In the genomic region with DNA sequence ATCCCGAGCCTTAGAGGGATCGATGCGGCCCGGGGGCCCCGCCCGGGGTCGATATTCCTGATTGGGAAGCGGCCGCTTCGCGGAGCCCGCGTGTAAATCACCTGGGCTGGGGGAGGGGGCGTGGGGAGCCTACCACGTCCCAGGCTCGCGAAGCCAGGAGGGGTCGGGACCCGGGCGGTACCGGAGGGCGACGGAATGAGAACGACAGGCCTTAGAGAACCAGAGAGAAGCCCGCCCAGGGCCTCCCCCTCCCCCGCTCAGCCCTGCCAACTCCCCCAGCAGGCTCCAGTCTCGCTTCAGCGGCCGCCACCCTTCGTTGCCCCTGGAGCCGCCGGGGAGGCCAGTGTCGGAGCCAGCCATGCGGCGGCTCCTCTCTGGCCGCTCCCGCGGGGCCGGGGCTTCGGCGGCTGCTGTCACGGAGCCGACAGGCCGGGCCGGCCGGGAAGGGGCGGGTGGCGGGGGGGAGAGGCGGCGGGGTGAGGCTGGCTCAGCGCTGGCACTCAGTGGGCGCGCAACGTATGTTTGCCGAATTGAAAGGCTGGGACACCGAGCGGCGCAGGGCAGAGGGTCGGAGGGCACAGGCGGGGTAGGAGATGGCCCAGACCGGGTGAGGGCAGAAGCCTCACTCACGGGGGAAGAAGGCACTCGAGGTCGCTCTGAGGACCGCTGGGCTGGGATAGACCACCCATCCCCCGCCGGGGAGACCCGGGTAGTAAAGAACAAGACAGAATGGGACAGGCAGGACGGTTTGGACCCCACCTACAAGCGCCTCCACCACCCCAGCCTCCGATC, we compare ENCODE assay signal across 7 cellular contexts. TPM values are rescaled to one million over a fixed set of nuclear protein-coding genes. Genes with fewer than 3 reads are reported as not detected.
DNase-seq lines count a peak whose midpoint lies in the region.
"Had no signal": no experiment of that assay in that cellular context is flagged by ENCODE, and none has a peak within 500 bp of the region (broad histone marks: within the 10 kb centered on the region; RNA-seq: fewer than 3 reads in every experiment).

No MANE protein-coding gene starts in this region.

- H3K27me3 Mint-ChIP-seq in activated naive CD8-positive, alpha-beta T cell treated with anti-CD3 and anti-CD28 coated beads for 36 hours, result peaks cover 94% of the 10 kb centered on the region

- peak; percentile 57 for DNase-seq in NCI-H2196 (lab: John Stamatoyannopoulos, UW; ENCODE audit: unreplicated experiment)
- no peak for DNase-seq in NCI-H2196 treated with DMSO at 0.1 percent for 48 hours (lab: John Stamatoyannopoulos, UW; ENCODE audit: unreplicated experiment)
- no peak for DNase-seq in activated naive CD8-positive, alpha-beta T cell treated with anti-CD3 and anti-CD28 coated beads for 36 hours
- no peak for DNase-seq in T-helper 9 cell
- no peak for DNase-seq in NOMO-1 (lab: John Stamatoyannopoulos, UW; ENCODE audit: unreplicated experiment in 2 of 2)
- DNase-seq: DND-41 had no signal

- no peaks in the 10 kb centered on the region for H3K36me3 Mint-ChIP-seq in activated naive CD8-positive, alpha-beta T cell treated with anti-CD3 and anti-CD28 coated beads for 36 hours

- peak overlapping the region; percentile 35 to 57 for H3K4me3 ChIP-seq in muscle layer of colon (ENCODE audit: low read depth in 1 of 2, low read length in 2 of 2)

- H3K4me1 Mint-ChIP-seq in activated naive CD8-positive, alpha-beta T cell treated with anti-CD3 and anti-CD28 coated beads for 36 hours, result peaks cover 34% of the 10 kb centered on the region

- no peaks in the 10 kb centered on the region for H3K9me3 Mint-ChIP-seq in activated naive CD8-positive, alpha-beta T cell treated with anti-CD3 and anti-CD28 coated beads for 36 hours

- peaks cover 67 to 84% of the 10 kb centered on the region in 2 donors for H3K27me3 ChIP-seq in muscle layer of colon (ENCODE audit: control insufficient read depth in 1 of 2, insufficient read depth in 2 of 2, low read length in 2 of 2)

- H3K9ac ChIP-seq in muscle layer of colon (ENCODE audit: low read length), result no peak overlapping the region

- H3K27ac Mint-ChIP-seq in activated naive CD8-positive, alpha-beta T cell treated with anti-CD3 and anti-CD28 coated beads for 36 hours, result no peak overlapping the region

- no peaks in the 10 kb centered on the region for H3K36me3 ChIP-seq in muscle layer of colon (ENCODE audit: insufficient read depth, low read length)

- H3K9me3 ChIP-seq in muscle layer of colon (ENCODE audit: low read length), result no peaks in the 10 kb centered on the region

- H3K27ac ChIP-seq in muscle layer of colon (ENCODE audit: low read depth, low read length), result no peak overlapping the region

- H3K4me3 Mint-ChIP-seq in activated naive CD8-positive, alpha-beta T cell treated with anti-CD3 and anti-CD28 coated beads for 36 hours, result peak overlapping the region; percentile 37

- peaks cover 49% of the 10 kb centered on the region for H3K4me1 ChIP-seq in muscle layer of colon (ENCODE audit: insufficient read depth, low read length)

RNA-seq across cellular contexts. Expression of a gene that starts 1.4 kb away (rescaled TPM):
- not detected for total RNA-seq in activated naive CD8-positive, alpha-beta T cell treated with anti-CD3 and anti-CD28 coated beads for 36 hours

RNA-seq across cellular contexts. Expression of a gene that starts 8.3 kb away (rescaled TPM):
- total RNA-seq in activated naive CD8-positive, alpha-beta T cell treated with anti-CD3 and anti-CD28 coated beads for 36 hours, result not detected

RNA-seq across cellular contexts. Expression of a gene that starts 22.0 kb away (rescaled TPM):
- 1 to 10 TPM; 8.5 to 9.1 TPM for total RNA-seq in activated naive CD8-positive, alpha-beta T cell treated with anti-CD3 and anti-CD28 coated beads for 36 hours

RNA-seq across cellular contexts. Expression of a gene that starts 22.2 kb away (rescaled TPM):
- 10 to 100 TPM; 56.6 to 59.7 TPM for total RNA-seq in activated naive CD8-positive, alpha-beta T cell treated with anti-CD3 and anti-CD28 coated beads for 36 hours

RNA-seq across cellular contexts. Expression of a gene that starts 50.3 kb away (rescaled TPM):
- not detected for total RNA-seq in activated naive CD8-positive, alpha-beta T cell treated with anti-CD3 and anti-CD28 coated beads for 36 hours
